10 cellular contexts compared by ENCODE assay signal in the genomic region with DNA sequence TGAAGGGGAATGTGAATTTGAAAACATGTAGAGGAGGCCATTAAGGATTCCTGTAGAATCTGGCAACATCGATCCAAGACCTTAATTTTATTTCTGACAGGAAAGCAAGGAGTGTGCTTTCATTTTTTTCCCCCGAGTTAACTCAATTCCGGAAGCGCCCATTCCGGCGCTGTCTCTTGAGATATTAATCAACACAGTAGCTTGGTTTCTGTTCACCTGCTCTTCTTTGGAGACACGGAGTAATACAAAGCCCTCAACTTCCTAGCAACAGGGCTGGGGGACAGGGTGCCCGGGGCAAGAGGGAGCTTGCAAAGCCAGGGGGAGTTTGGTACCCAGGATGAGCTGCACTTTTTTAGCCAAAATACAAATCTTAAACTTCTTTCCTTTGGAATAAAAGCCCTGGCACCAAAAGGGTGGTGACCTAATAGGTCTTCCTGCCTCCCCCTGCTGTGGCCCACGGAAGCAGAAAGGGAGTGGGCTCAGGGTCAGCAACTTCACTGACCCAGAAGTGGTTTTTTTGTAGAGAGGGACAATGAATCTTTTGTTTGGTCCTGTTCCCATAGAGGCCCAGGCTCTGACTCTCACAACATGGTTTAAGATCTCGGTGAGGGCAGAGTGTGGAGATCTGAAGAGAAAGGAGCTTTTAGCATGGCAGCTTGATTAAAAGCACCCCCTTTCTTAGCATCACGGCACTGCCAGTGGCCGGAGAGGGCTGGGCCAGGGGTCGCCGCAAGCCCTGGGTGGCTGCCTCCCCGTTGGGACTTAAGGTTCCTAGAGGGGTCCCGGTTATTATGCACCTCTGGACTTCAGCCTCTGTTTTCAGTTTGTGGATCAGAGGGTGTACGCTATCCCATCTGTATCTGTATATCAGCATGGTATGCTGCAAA.
DNase-seq lines count a peak whose midpoint lies in the region; ATAC-seq and TF ChIP-seq lines count a peak whose summit lies in the region.
"Had no signal": no experiment of that assay in that cellular context is flagged by ENCODE, and none has a peak within 500 bp of the region (broad histone marks: within the 10 kb centered on the region; RNA-seq: fewer than 3 reads in every experiment).

No MANE protein-coding gene starts in this region.

- TF ChIP-seq POLR2A in heart left ventricle (IDR thresholded peaks at IDR 0.05) (no peak), tibial nerve (IDR thresholded peaks at IDR 0.05) (no peak)

- no peak for TF ChIP-seq CTCF in heart left ventricle (IDR thresholded peaks at IDR 0.05)
- no peak for TF ChIP-seq CTCF in activated B cell treated with CpG ODN at 0.5 μM for 24 hours (IDR thresholded peaks at IDR 0.05)
- no peak for TF ChIP-seq CTCF in tibial nerve (IDR thresholded peaks at IDR 0.05)

- H3K4me3 ChIP-seq in heart left ventricle: peak overlapping the region in 1 of 12 donors; percentile 5
- no peak overlapping the region for H3K4me3 ChIP-seq in iPS-20b (ENCODE audit: low read length)
- peak overlapping the region in 1 of 4 donors; percentile 13 for H3K4me3 ChIP-seq in tibial nerve

- H3K27ac Mint-ChIP-seq in activated B cell treated with CpG ODN at 0.5 μM for 24 hours: no peak overlapping the region

- H3K9me3 Mint-ChIP-seq in activated B cell treated with CpG ODN at 0.5 μM for 24 hours: no peaks in the 10 kb centered on the region

- H3K27ac ChIP-seq in heart left ventricle: peak overlapping the region; percentile 23 to 70 (median 46)
- H3K27ac ChIP-seq in iPS-20b (ENCODE audit: low read length): no peak overlapping the region
- peak overlapping the region; percentile 9 to 87 (median 66) for H3K27ac ChIP-seq in tibial nerve

- H3K27me3 Mint-ChIP-seq in activated B cell treated with CpG ODN at 0.5 μM for 24 hours: no peaks in the 10 kb centered on the region

- no peak for TF ChIP-seq EP300 in tibial nerve (IDR thresholded peaks at IDR 0.05)

- intact Hi-C loops in heart left ventricle (cut with DNase I) (no loop called here), Right ventricle myocardium superior (cut with DNase I) (no loop called here), activated B cell treated with CpG ODN at 0.5 μM for 24 hours (cut with micrococcal nuclease) (no loop called here)

- peaks cover 5 to 75% (median 42%) of the 10 kb centered on the region in 12 donors for H3K4me1 ChIP-seq in heart left ventricle
- peaks cover 10% of the 10 kb centered on the region; the same call in 1 of the 2 replicates for H3K4me1 ChIP-seq in iPS-20b (ENCODE audit: insufficient read depth, low read length)
- peaks cover 0 to 17% (median 2%) of the 10 kb centered on the region in 4 donors for H3K4me1 ChIP-seq in tibial nerve

- CTCF ChIA-PET in activated B cell treated with CpG ODN at 0.5 μM for 24 hours (lab: Charles Lee): interaction anchor here (1.0 kb wide), 1 partner anchor 295 kb away, joined by 3 read pairs; no protein-coding TSS in a partner anchor

- POLR2A ChIA-PET in activated B cell treated with CpG ODN at 0.5 μM for 24 hours (lab: Charles Lee): no interaction called here

- peak overlapping the region; percentile 7; the same call in 1 of the 2 replicates for H3K9ac ChIP-seq in iPS-20b (ENCODE audit: low read depth, low read length)

- 54 to 71% (median 61%) methylated on average over 17 of the region's 17 CpGs for WGBS in heart left ventricle, 4 donors
- WGBS in tibial nerve, 2 donors: 36% methylated on average over 17 of the region's 17 CpGs

- peaks cover 33% of the 10 kb centered on the region for H3K4me1 Mint-ChIP-seq in activated B cell treated with CpG ODN at 0.5 μM for 24 hours

- H3K36me3 ChIP-seq in heart left ventricle (peaks cover 0 to 6% (median 0%) of the 10 kb centered on the region in 9 donors), iPS-20b (ENCODE audit: insufficient read depth, low read depth, low read length) (no peaks in the 10 kb centered on the region; the same call in 1 of the 2 replicates), tibial nerve (no peaks in the 10 kb centered on the region)

- H3K9me3 ChIP-seq in heart left ventricle (no peaks in the 10 kb centered on the region), iPS-20b (ENCODE audit: insufficient read depth, low read depth, low read length) (no peaks in the 10 kb centered on the region), tibial nerve (no peaks in the 10 kb centered on the region)

- H3K27me3 ChIP-seq in heart left ventricle (no peaks in the 10 kb centered on the region), iPS-20b (ENCODE audit: insufficient read depth, low read length) (no peaks in the 10 kb centered on the region), tibial nerve (no peaks in the 10 kb centered on the region)

- no peak for DNase-seq in heart left ventricle
- no peak for DNase-seq in Right ventricle myocardium superior
- DNase-seq in activated B cell treated with CpG ODN at 0.5 μM for 24 hours: no peak
- no peak for DNase-seq in tibial nerve (ENCODE audit: low spot score in 2 of 2)
- DNase-seq in NCI-H2029 treated with DMSO at 0.1 percent for 48 hours (lab: John Stamatoyannopoulos, UW): no peak
- DNase-seq: COR-L47; stimulated activated CD4-positive, alpha-beta T cell treated with anti-CD3 and anti-CD28 coated beads, Interleukin-4, amount 100 ng/mL, for 24 hours had no signal

- ATAC-seq in heart left ventricle (peak in 2 of 4 donors; percentile 12 to 26), Right ventricle myocardium superior (ENCODE audit: poor library complexity) (no peak), activated B cell treated with CpG ODN at 0.5 μM for 24 hours (ENCODE audit: low read depth) (peak; percentile 42), HG02642 (IDR thresholded peaks at IDR 0.05; ENCODE audit: poor library complexity, unreplicated experiment) (no peak), GM19452 (IDR thresholded peaks at IDR 0.05; ENCODE audit: unreplicated experiment) (no peak)

- H3K36me3 Mint-ChIP-seq in activated B cell treated with CpG ODN at 0.5 μM for 24 hours (ENCODE audit: low read depth): peaks cover 5% of the 10 kb centered on the region

- H3K4me3 Mint-ChIP-seq in activated B cell treated with CpG ODN at 0.5 μM for 24 hours: peak overlapping the region; percentile 61
